ENCODE assay signal across 10 cellular contexts in the genomic region with DNA sequence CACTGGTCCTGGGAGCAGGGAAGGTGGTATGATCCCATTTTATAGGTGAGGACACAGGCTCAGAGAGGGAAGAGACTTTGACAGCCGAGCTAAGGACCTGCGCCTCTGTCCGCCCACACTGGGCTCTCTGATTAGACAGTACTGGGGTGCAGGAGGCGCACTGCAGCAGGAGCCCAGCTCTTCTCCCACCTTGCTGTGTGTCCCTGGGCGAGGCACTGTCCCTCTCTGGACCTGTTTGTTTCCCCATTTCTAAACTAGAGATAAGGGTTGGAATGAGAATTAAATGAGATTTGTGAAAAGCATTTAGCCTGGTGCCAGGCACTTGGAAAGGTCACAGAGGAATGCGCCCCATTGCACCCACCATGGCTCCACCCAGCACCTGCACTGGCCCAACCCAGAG.
"Had no signal": no experiment of that assay in that cellular context is flagged by ENCODE, and none has a peak within 500 bp of the region (broad histone marks: within the 10 kb centered on the region; RNA-seq: fewer than 3 reads in every experiment).

No MANE protein-coding gene starts in this region.

- H3K27ac ChIP-seq: HL-60, KMS-11 had no signal

- H3K9ac ChIP-seq: KMS-11 had no signal

- H3K4me2 ChIP-seq: GM23338, KMS-11 had no signal

- H3K4me3 Mint-ChIP-seq: GM23338, H9, HFFc6 had no signal

- FAIRE-seq: H1, H54 had no signal

- H3K4me3 ChIP-seq: GM23338 had no signal

- DNase-seq: H9, HCEC 1CT, HFFc6, IMR-90, KBM-7 had no signal

- H3K27ac Mint-ChIP-seq: GM23338, H9, HFFc6 had no signal

- H2AFZ ChIP-seq: GM23338 had no signal
